In genomic region chr1:210232524-210233215, GRCh38 we compare ENCODE assay signal across 8 cellular contexts. TPM values are rescaled to one million over a fixed set of nuclear protein-coding genes. Genes with fewer than 3 reads are reported as not detected.
DNase-seq lines count a peak whose midpoint lies in the region; ATAC-seq and TF ChIP-seq lines count a peak whose summit lies in the region.

Gene SERTAD4 (plus strand): TSS chr1:210232796. CDS start chr1:210237961, 5,165 bp downstream.

- H3K9me3 ChIP-seq in left ventricle myocardium inferior (replicated peaks): no peaks in the 10 kb centered on the region
- no peaks in the 10 kb centered on the region for H3K9me3 ChIP-seq in parathyroid adenoma (ENCODE audit: control insufficient read depth, low read length)

- H3K9ac ChIP-seq in parathyroid adenoma: peak within 1 kb of the TSS; percentile 61

- no peaks in the 10 kb centered on the region for H3K36me3 ChIP-seq in left ventricle myocardium inferior
- H3K36me3 ChIP-seq in parathyroid adenoma (ENCODE audit: control insufficient read depth, insufficient read depth, low read length): no peaks in the 10 kb centered on the region

- no peak for TF ChIP-seq CTCF in left ventricle myocardium inferior (IDR thresholded peaks at IDR 0.05; ENCODE audit: borderline replicate concordance)
- TF ChIP-seq CTCF in parathyroid adenoma (IDR thresholded peaks at IDR 0.05): no peak

- DNase-seq in DMS153 (lab: John Stamatoyannopoulos, UW) (peak; percentile 86), NCI-H128 (lab: John Stamatoyannopoulos, UW; ENCODE audit: unreplicated experiment) (peak; percentile 26), left ventricle myocardium inferior (peak; percentile 38)
- DNase-seq in activated naive CD8-positive, alpha-beta T cell treated with anti-CD3 and anti-CD28 coated beads, Interleukin-2, amount 10 ng/mL, durations not matched to agents 7 days and 5 days: no peak
- no peak for DNase-seq in activated CD4-positive, alpha-beta T cell treated with anti-CD3 and anti-CD28 coated beads, Interleukin-2, amount 10 ng/mL, durations not matched to agents 7 days and 5 days

- H3K27ac Mint-ChIP-seq in activated naive CD8-positive, alpha-beta T cell treated with anti-CD3 and anti-CD28 coated beads, Interleukin-2, amount 10 ng/mL, durations not matched to agents 7 days and 5 days: no peak within 1 kb of the TSS
- H3K27ac Mint-ChIP-seq in activated CD4-positive, alpha-beta T cell treated with anti-CD3 and anti-CD28 coated beads, Interleukin-2, amount 10 ng/mL, durations not matched to agents 7 days and 5 days: no peak within 1 kb of the TSS

- H3K4me1 Mint-ChIP-seq in activated naive CD8-positive, alpha-beta T cell treated with anti-CD3 and anti-CD28 coated beads, Interleukin-2, amount 10 ng/mL, durations not matched to agents 7 days and 5 days: no peaks in the 10 kb centered on the region
- peaks cover 10% of the 10 kb centered on the region for H3K4me1 Mint-ChIP-seq in activated CD4-positive, alpha-beta T cell treated with anti-CD3 and anti-CD28 coated beads, Interleukin-2, amount 10 ng/mL, durations not matched to agents 7 days and 5 days

- H3K4me3 Mint-ChIP-seq in activated naive CD8-positive, alpha-beta T cell treated with anti-CD3 and anti-CD28 coated beads, Interleukin-2, amount 10 ng/mL, durations not matched to agents 7 days and 5 days: peak within 1 kb of the TSS; percentile 47
- H3K4me3 Mint-ChIP-seq in activated CD4-positive, alpha-beta T cell treated with anti-CD3 and anti-CD28 coated beads, Interleukin-2, amount 10 ng/mL, durations not matched to agents 7 days and 5 days: no peak within 1 kb of the TSS

- H3K36me3 Mint-ChIP-seq in activated naive CD8-positive, alpha-beta T cell treated with anti-CD3 and anti-CD28 coated beads, Interleukin-2, amount 10 ng/mL, durations not matched to agents 7 days and 5 days: no peaks in the 10 kb centered on the region
- no peaks in the 10 kb centered on the region for H3K36me3 Mint-ChIP-seq in activated CD4-positive, alpha-beta T cell treated with anti-CD3 and anti-CD28 coated beads, Interleukin-2, amount 10 ng/mL, durations not matched to agents 7 days and 5 days (ENCODE audit: low read depth)

- intact Hi-C loops in left ventricle myocardium inferior (cut with micrococcal nuclease): loop anchor here (10.0 kb wide), 1 partner anchor 62 kb away; no protein-coding TSS in a partner anchor

- CTCF ChIA-PET in activated CD4-positive, alpha-beta T cell treated with anti-CD3 and anti-CD28 coated beads, Interleukin-2, amount 10 ng/mL, durations not matched to agents 7 days and 5 days (lab: Charles Lee): interaction anchor here (1.2 kb wide), 1 partner anchor 14 kb away, joined by 4 read pairs; no protein-coding TSS in a partner anchor

- H3K9me3 Mint-ChIP-seq in activated naive CD8-positive, alpha-beta T cell treated with anti-CD3 and anti-CD28 coated beads, Interleukin-2, amount 10 ng/mL, durations not matched to agents 7 days and 5 days: no peaks in the 10 kb centered on the region
- no peaks in the 10 kb centered on the region for H3K9me3 Mint-ChIP-seq in activated CD4-positive, alpha-beta T cell treated with anti-CD3 and anti-CD28 coated beads, Interleukin-2, amount 10 ng/mL, durations not matched to agents 7 days and 5 days

- H3K4me1 ChIP-seq in left ventricle myocardium inferior: peaks cover 48% of the 10 kb centered on the region
- peaks cover 4% of the 10 kb centered on the region for H3K4me1 ChIP-seq in parathyroid adenoma

- H3K27ac ChIP-seq in left ventricle myocardium inferior (replicated peaks): peak within 1 kb of the TSS; percentile 91
- H3K27ac ChIP-seq in parathyroid adenoma: peak within 1 kb of the TSS; percentile 98

- POLR2A ChIA-PET in activated naive CD8-positive, alpha-beta T cell treated with anti-CD3 and anti-CD28 coated beads, Interleukin-2, amount 10 ng/mL, durations not matched to agents 7 days and 5 days (lab: Charles Lee): no interaction called here
- POLR2A ChIA-PET in activated CD4-positive, alpha-beta T cell treated with anti-CD3 and anti-CD28 coated beads, Interleukin-2, amount 10 ng/mL, durations not matched to agents 7 days and 5 days (lab: Charles Lee): no interaction called here

- H2AFZ ChIP-seq in parathyroid adenoma: peak within 1 kb of the TSS; percentile 85

- H3K4me3 ChIP-seq in left ventricle myocardium inferior (peak within 1 kb of the TSS; percentile 82), parathyroid adenoma (ENCODE audit: low read depth, low read length) (peak within 1 kb of the TSS; percentile 60)

- no peaks in the 10 kb centered on the region for H3K79me2 ChIP-seq in parathyroid adenoma

- H3K4me2 ChIP-seq in parathyroid adenoma (ENCODE audit: low read length): peak within 1 kb of the TSS; percentile 83

- H3K27me3 ChIP-seq in left ventricle myocardium inferior (ENCODE audit: low read depth) (peaks cover 16% of the 10 kb centered on the region), parathyroid adenoma (ENCODE audit: control insufficient read depth, insufficient read depth, low read length) (no peaks in the 10 kb centered on the region)

- H3K27me3 Mint-ChIP-seq in activated naive CD8-positive, alpha-beta T cell treated with anti-CD3 and anti-CD28 coated beads, Interleukin-2, amount 10 ng/mL, durations not matched to agents 7 days and 5 days: peaks cover 65% of the 10 kb centered on the region
- peaks cover 64% of the 10 kb centered on the region for H3K27me3 Mint-ChIP-seq in activated CD4-positive, alpha-beta T cell treated with anti-CD3 and anti-CD28 coated beads, Interleukin-2, amount 10 ng/mL, durations not matched to agents 7 days and 5 days

- ATAC-seq in activated naive CD8-positive, alpha-beta T cell treated with anti-CD3 and anti-CD28 coated beads, Interleukin-2, amount 10 ng/mL, durations not matched to agents 7 days and 5 days (ENCODE audit: low read depth): peak; percentile 22
- ATAC-seq in GM21717 (IDR thresholded peaks at IDR 0.05; ENCODE audit: unreplicated experiment): no peak
- ATAC-seq in HG02885 (IDR thresholded peaks at IDR 0.05; ENCODE audit: poor library complexity, unreplicated experiment): no peak

RNA-seq across cellular contexts. Expression of gene SERTAD4, which starts in this region (rescaled TPM):
- not detected for total RNA-seq in activated naive CD8-positive, alpha-beta T cell treated with anti-CD3 and anti-CD28 coated beads, Interleukin-2, amount 10 ng/mL, durations not matched to agents 7 days and 5 days
- total RNA-seq in left ventricle myocardium inferior: 4.6 TPM
- not detected for total RNA-seq in activated CD4-positive, alpha-beta T cell treated with anti-CD3 and anti-CD28 coated beads, Interleukin-2, amount 10 ng/mL, durations not matched to agents 7 days and 5 days

Comparison
In these comparisons a context has a peak if more than half of its experiments do, and no peak if none do; other contexts are left out.
1. Peak in ATAC-seq in activated naive CD8-positive, alpha-beta T cell treated with anti-CD3 and anti-CD28 coated beads, Interleukin-2, amount 10 ng/mL, durations not matched to agents 7 days and 5 days; RNA of the gene not detected or under 1 TPM.
2. DNase-seq: peak in DMS153 (single experiment), NCI-H128 (single experiment) and left ventricle myocardium inferior (single experiment); none in activated naive CD8-positive, alpha-beta T cell treated with anti-CD3 and anti-CD28 coated beads, Interleukin-2, amount 10 ng/mL, durations not matched to agents 7 days and 5 days (single experiment) and activated CD4-positive, alpha-beta T cell treated with anti-CD3 and anti-CD28 coated beads, Interleukin-2, amount 10 ng/mL, durations not matched to agents 7 days and 5 days (single experiment).